ENCODE assay signal across 26 cellular contexts in the genomic region with DNA sequence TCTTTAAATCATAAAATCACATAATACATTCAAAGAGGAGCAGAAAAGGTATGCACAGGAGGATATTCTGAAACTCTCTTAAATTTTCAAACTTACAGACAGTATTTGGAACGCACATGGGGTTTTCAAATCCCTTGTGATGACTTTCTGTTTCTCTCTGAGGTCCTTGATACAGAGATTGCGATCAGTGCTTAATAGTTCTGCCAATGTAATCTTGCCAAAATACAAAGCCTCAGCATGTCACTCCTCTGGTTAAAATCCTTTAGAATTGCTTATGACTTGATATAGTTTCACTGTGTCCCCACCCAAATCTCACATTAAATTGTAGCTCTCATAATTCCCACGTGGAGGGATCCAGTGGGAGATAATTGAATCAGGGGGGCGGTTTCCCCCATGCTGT. TPM values are rescaled to one million over a fixed set of nuclear protein-coding genes. Genes with fewer than 3 reads are reported as not detected.
"Had no signal": no experiment of that assay in that cellular context is flagged by ENCODE, and none has a peak within 500 bp of the region (broad histone marks: within the 10 kb centered on the region; RNA-seq: fewer than 3 reads in every experiment).

No MANE protein-coding gene starts in this region.

- H3K27ac ChIP-seq: esophagus squamous epithelium, gastroesophageal sphincter, hepatocyte, left ventricle myocardium inferior, thyroid gland, upper lobe of right lung, WERI-Rb-1 had no signal

- H2AFZ ChIP-seq: hepatocyte had no signal

- DNase-seq: activated CD4-positive, alpha-beta T cell treated with anti-CD3 and anti-CD28 coated beads, Interleukin-2, amount 10 ng/mL, durations not matched to agents 24 days and 14 days; activated CD8-positive, alpha-beta T cell treated with anti-CD3 and anti-CD28 coated beads for 36 hours; activated naive CD8-positive, alpha-beta T cell treated with anti-CD3 and anti-CD28 coated beads, Interleukin-2, amount 50 U/mL, for 24 hours; activated T-cell treated with anti-CD3 and anti-CD28 coated beads, Interleukin-2, amount 50 U/mL, for 48 hours; central memory CD4-positive, alpha-beta T cell; esophagus squamous epithelium; islet precursor cell; left ventricle myocardium inferior; small intestine; stimulated activated CD4-positive, alpha-beta T cell treated with anti-CD3 and anti-CD28 coated beads, Interleukin-4, amount 100 ng/mL, for 24 hours; T-helper 17 cell; T1000; thyroid gland; upper lobe of right lung; WERI-Rb-1 had no signal

- H3K27me3 Mint-ChIP-seq: activated CD4-positive, alpha-beta T cell treated with anti-CD3 and anti-CD28 coated beads, Interleukin-2, amount 10 ng/mL, durations not matched to agents 24 days and 14 days; activated CD8-positive, alpha-beta T cell treated with anti-CD3 and anti-CD28 coated beads for 36 hours; activated naive CD4-positive, alpha-beta T cell treated with anti-CD3 and anti-CD28 coated beads, Interleukin-2, amount 50 U/mL, for 24 hours; activated naive CD8-positive, alpha-beta T cell treated with anti-CD3 and anti-CD28 coated beads, Interleukin-2, amount 50 U/mL, for 24 hours; dendritic cell treated with granulocyte-macrophage colony-stimulating factor and Interleukin-4, amounts not matched to agents 40 ng/mL and 50 ng/mL, for 4 days; stimulated activated naive CD8-positive, alpha-beta T cell treated with anti-CD3 and anti-CD28 coated beads, Interleukin-15, Interleukin-2, amounts not matched to agents 100 ng/mL and 50 ng/mL, for 24 hours; T-helper 17 cell had no signal

- H3K9me3 ChIP-seq: esophagus squamous epithelium, gastroesophageal sphincter, thyroid gland, upper lobe of right lung had no signal

- FAIRE-seq: small intestine had no signal

- H3K4me2 ChIP-seq: hepatocyte had no signal

- H3K79me2 ChIP-seq: hepatocyte had no signal

- H3K4me3 Mint-ChIP-seq: activated CD4-positive, alpha-beta T cell treated with anti-CD3 and anti-CD28 coated beads, Interleukin-2, amount 10 ng/mL, durations not matched to agents 24 days and 14 days; activated CD8-positive, alpha-beta T cell treated with anti-CD3 and anti-CD28 coated beads for 36 hours; activated naive CD4-positive, alpha-beta T cell treated with anti-CD3 and anti-CD28 coated beads, Interleukin-2, amount 50 U/mL, for 24 hours; activated naive CD8-positive, alpha-beta T cell treated with anti-CD3 and anti-CD28 coated beads, Interleukin-2, amount 50 U/mL, for 24 hours; dendritic cell treated with granulocyte-macrophage colony-stimulating factor and Interleukin-4, amounts not matched to agents 40 ng/mL and 50 ng/mL, for 4 days; nephron; stimulated activated effector memory CD8-positive, alpha-beta T cell treated with anti-CD3 and anti-CD28 coated beads, Interleukin-12 subunit alpha, Interleukin-12 subunit beta, amount 100 ng/mL, for 72 hours; stimulated activated naive CD8-positive, alpha-beta T cell treated with anti-CD3 and anti-CD28 coated beads, Interleukin-15, Interleukin-2, amounts not matched to agents 100 ng/mL and 50 ng/mL, for 24 hours; T-helper 17 cell had no signal

- H3K27me3 ChIP-seq: esophagus squamous epithelium, gastroesophageal sphincter, hepatocyte, thyroid gland, upper lobe of right lung had no signal

- H3K36me3 Mint-ChIP-seq: activated naive CD4-positive, alpha-beta T cell treated with anti-CD3 and anti-CD28 coated beads, Interleukin-2, amount 50 U/mL, for 24 hours; stimulated activated effector memory CD8-positive, alpha-beta T cell treated with anti-CD3 and anti-CD28 coated beads, Interleukin-12 subunit alpha, Interleukin-12 subunit beta, amount 100 ng/mL, for 72 hours had no signal

- ATAC-seq: activated CD4-positive, CD25-positive, alpha-beta regulatory T cell treated with anti-CD3 and anti-CD28 coated beads, Interleukin-2, amount 50 U/mL, for 24 hours; activated CD8-positive, alpha-beta T cell treated with anti-CD3 and anti-CD28 coated beads for 36 hours; activated naive CD8-positive, alpha-beta T cell treated with anti-CD3 and anti-CD28 coated beads, Interleukin-2, amount 50 U/mL, for 24 hours; gastroesophageal sphincter; sciatic nerve; stimulated activated effector memory CD8-positive, alpha-beta T cell treated with anti-CD3 and anti-CD28 coated beads, Interleukin-12 subunit alpha, Interleukin-12 subunit beta, amount 100 ng/mL, for 72 hours; T-helper 17 cell; upper lobe of right lung had no signal

- H3K4me1 ChIP-seq: esophagus squamous epithelium, left ventricle myocardium inferior, thyroid gland, upper lobe of right lung had no signal

- H3K4me3 ChIP-seq: esophagus squamous epithelium, gastroesophageal sphincter, hepatocyte, left ventricle myocardium inferior, lung, thyroid gland, upper lobe of right lung had no signal

- H3K4me1 Mint-ChIP-seq: activated CD4-positive, alpha-beta T cell treated with anti-CD3 and anti-CD28 coated beads, Interleukin-2, amount 10 ng/mL, durations not matched to agents 24 days and 14 days; activated naive CD4-positive, alpha-beta T cell treated with anti-CD3 and anti-CD28 coated beads, Interleukin-2, amount 50 U/mL, for 24 hours; activated naive CD8-positive, alpha-beta T cell treated with anti-CD3 and anti-CD28 coated beads, Interleukin-2, amount 50 U/mL, for 24 hours; nephron; stimulated activated effector memory CD8-positive, alpha-beta T cell treated with anti-CD3 and anti-CD28 coated beads, Interleukin-12 subunit alpha, Interleukin-12 subunit beta, amount 100 ng/mL, for 72 hours; T-helper 17 cell had no signal

- H3K9me3 Mint-ChIP-seq: activated naive CD4-positive, alpha-beta T cell treated with anti-CD3 and anti-CD28 coated beads, Interleukin-2, amount 50 U/mL, for 24 hours had no signal

- H3K36me3 ChIP-seq: esophagus squamous epithelium, gastroesophageal sphincter, left ventricle myocardium inferior, thyroid gland, upper lobe of right lung, WERI-Rb-1 had no signal

- H3K27ac Mint-ChIP-seq: activated CD4-positive, alpha-beta T cell treated with anti-CD3 and anti-CD28 coated beads, Interleukin-2, amount 10 ng/mL, durations not matched to agents 24 days and 14 days; activated CD8-positive, alpha-beta T cell treated with anti-CD3 and anti-CD28 coated beads for 36 hours; activated naive CD4-positive, alpha-beta T cell treated with anti-CD3 and anti-CD28 coated beads, Interleukin-2, amount 50 U/mL, for 24 hours; activated naive CD8-positive, alpha-beta T cell treated with anti-CD3 and anti-CD28 coated beads, Interleukin-2, amount 50 U/mL, for 24 hours; activated T-helper 2 cell treated with anti-CD3 and anti-CD28 coated beads, Interferon-gamma antibody, Interleukin-2, Interleukin-4, amounts not matched to agents 10 μg/mL and 5 μg/mL and 100 μg/mL, durations not matched to agents 14 hours and 24 hours and 36 hours; dendritic cell treated with granulocyte-macrophage colony-stimulating factor and Interleukin-4, amounts not matched to agents 40 ng/mL and 50 ng/mL, for 4 days; nephron; stimulated activated effector memory CD8-positive, alpha-beta T cell treated with anti-CD3 and anti-CD28 coated beads, Interleukin-12 subunit alpha, Interleukin-12 subunit beta, amount 100 ng/mL, for 72 hours; stimulated activated naive CD8-positive, alpha-beta T cell treated with anti-CD3 and anti-CD28 coated beads, Interleukin-15, Interleukin-2, amounts not matched to agents 100 ng/mL and 50 ng/mL, for 24 hours; T-helper 17 cell had no signal

RNA-seq across cellular contexts. Expression of a gene that starts 33.7 kb away (rescaled TPM):
- total RNA-seq: activated CD4-positive, alpha-beta T cell treated with anti-CD3 and anti-CD28 coated beads, Interleukin-2, amount 10 ng/mL, durations not matched to agents 24 days and 14 days; activated CD8-positive, alpha-beta T cell treated with anti-CD3 and anti-CD28 coated beads for 36 hours; activated T-helper 2 cell treated with anti-CD3 and anti-CD28 coated beads, Interferon-gamma antibody, Interleukin-2, Interleukin-4, amounts not matched to agents 10 μg/mL and 5 μg/mL and 100 μg/mL, durations not matched to agents 14 hours and 24 hours and 36 hours had no signal
